ENCODE assay signal across 20 cellular contexts in genomic region chr18:6284761-6285160, GRCh38.
"Had no signal": no experiment of that assay in that cellular context is flagged by ENCODE, and none has a peak within 500 bp of the region (broad histone marks: within the 10 kb centered on the region; RNA-seq: fewer than 3 reads in every experiment).

No MANE protein-coding gene starts in this region.

- H3K4me3 ChIP-seq: K562 had no signal

- H3K27ac ChIP-seq: HL-60, KMS-11, RWPE1 had no signal

- H3K4me2 ChIP-seq: KMS-11, SK-N-SH had no signal

- ATAC-seq: K562 had no signal

- H3K9me3 ChIP-seq: SK-N-SH had no signal

- H3K9ac ChIP-seq: KMS-11, SK-N-SH had no signal

- DNase-seq: Kasumi-1, MM.1S, NCI-H1092 treated with DMSO at 0.1 percent for 48 hours, NCI-H1436, NCI-H187, NCI-H2029, NCI-H2081 treated with DMSO at 0.1 percent for 48 hours, NCI-H2171, NCI-H226, NCI-H446, NCI-H510A, NCI-H524 treated with DMSO at 0.1 percent for 48 hours, NCI-H69, NCI-H774, SHP77, SK-N-SH had no signal
